ENCODE assay signal across 1 cellular context in genomic region chr20:57692393-57692792, GRCh38.
TF ChIP-seq lines count a peak whose summit lies in the region.

No MANE protein-coding gene starts in this region.

TF ChIP-seq in SK-N-SH, 30 proteins besides CTCF, POLR2A, EP300 and RAD21:
- TF ChIP-seq TEAD4 (IDR thresholded peaks at IDR 0.05; ENCODE audit: borderline replicate concordance, insufficient read depth) (no peak), RCOR1 (IDR thresholded peaks at IDR 0.05; ENCODE audit: low read length) (no peak), FOXM1 (IDR thresholded peaks at IDR 0.05; ENCODE audit: low read depth) (no peak), MEF2A (IDR thresholded peaks at IDR 0.05; ENCODE audit: borderline replicate concordance, low read depth) (no peak), SIN3A (IDR thresholded peaks at IDR 0.05; ENCODE audit: borderline replicate concordance, low read depth, low read length) (no peak), MAX (IDR thresholded peaks at IDR 0.05; ENCODE audit: low read depth) (no peak), RFX5 (IDR thresholded peaks at IDR 0.05; ENCODE audit: low read length) (no peak), GATA2 (CRISPR knock-in tag; IDR thresholded peaks at IDR 0.05) (no peak)
- TF ChIP-seq, protein P1, sequence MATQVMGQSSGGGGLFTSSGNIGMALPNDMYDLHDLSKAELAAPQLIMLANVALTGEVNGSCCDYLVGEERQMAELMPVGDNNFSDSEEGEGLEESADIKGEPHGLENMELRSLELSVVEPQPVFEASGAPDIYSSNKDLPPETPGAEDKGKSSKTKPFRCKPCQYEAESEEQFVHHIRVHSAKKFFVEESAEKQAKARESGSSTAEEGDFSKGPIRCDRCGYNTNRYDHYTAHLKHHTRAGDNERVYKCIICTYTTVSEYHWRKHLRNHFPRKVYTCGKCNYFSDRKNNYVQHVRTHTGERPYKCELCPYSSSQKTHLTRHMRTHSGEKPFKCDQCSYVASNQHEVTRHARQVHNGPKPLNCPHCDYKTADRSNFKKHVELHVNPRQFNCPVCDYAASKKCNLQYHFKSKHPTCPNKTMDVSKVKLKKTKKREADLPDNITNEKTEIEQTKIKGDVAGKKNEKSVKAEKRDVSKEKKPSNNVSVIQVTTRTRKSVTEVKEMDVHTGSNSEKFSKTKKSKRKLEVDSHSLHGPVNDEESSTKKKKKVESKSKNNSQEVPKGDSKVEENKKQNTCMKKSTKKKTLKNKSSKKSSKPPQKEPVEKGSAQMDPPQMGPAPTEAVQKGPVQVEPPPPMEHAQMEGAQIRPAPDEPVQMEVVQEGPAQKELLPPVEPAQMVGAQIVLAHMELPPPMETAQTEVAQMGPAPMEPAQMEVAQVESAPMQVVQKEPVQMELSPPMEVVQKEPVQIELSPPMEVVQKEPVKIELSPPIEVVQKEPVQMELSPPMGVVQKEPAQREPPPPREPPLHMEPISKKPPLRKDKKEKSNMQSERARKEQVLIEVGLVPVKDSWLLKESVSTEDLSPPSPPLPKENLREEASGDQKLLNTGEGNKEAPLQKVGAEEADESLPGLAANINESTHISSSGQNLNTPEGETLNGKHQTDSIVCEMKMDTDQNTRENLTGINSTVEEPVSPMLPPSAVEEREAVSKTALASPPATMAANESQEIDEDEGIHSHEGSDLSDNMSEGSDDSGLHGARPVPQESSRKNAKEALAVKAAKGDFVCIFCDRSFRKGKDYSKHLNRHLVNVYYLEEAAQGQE (IDR thresholded peaks at IDR 0.05; ENCODE audit: low read depth, low read length): no peak
- TF ChIP-seq, protein P2, sequence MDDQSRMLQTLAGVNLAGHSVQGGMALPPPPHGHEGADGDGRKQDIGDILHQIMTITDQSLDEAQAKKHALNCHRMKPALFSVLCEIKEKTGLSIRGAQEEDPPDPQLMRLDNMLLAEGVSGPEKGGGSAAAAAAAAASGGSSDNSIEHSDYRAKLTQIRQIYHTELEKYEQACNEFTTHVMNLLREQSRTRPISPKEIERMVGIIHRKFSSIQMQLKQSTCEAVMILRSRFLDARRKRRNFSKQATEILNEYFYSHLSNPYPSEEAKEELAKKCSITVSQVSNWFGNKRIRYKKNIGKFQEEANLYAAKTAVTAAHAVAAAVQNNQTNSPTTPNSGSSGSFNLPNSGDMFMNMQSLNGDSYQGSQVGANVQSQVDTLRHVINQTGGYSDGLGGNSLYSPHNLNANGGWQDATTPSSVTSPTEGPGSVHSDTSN (IDR thresholded peaks at IDR 0.05): no peak
